ENCODE assay signal across 1 cellular context in the genomic region with DNA sequence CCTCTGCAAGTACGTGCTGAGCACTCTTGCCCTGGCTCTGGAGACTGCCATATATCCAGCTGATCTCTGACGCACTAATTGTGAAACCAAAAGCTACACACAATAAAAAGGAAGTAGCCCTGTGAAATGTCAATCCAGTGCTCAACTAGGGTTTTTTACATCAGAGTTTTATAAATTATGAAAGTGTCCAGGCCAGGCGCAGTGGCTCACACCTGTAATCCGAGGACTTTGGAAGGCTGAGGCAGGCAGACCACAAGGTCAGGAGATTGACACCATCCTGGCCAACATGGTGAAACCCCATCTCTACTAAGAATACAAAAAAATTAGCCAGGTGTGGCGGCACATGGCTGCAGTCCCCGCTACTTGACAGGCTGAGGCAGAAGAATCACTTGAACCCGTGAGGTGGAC.
TF ChIP-seq lines count a peak whose summit lies in the region.

No MANE protein-coding gene starts in this region.

TF ChIP-seq in GM12878, 131 proteins besides CTCF, POLR2A, EP300 and RAD21 (continued from another document):
- TF ChIP-seq ZNF687 (IDR thresholded peaks at IDR 0.05) (0 out of 2 replicates have a peak, but pooled peaks have one; percentile 9), CHD2 (IDR thresholded peaks at IDR 0.05; ENCODE audit: borderline replicate concordance, low read depth, low read length) (no peak), BCL11A (IDR thresholded peaks at IDR 0.05; ENCODE audit: low read depth, low read length) (0 out of 2 replicates have a peak, but pooled peaks have one; percentile 11), IKZF2 (IDR thresholded peaks at IDR 0.05) (peak; percentile 96 to 97), NFIC (IDR thresholded peaks at IDR 0.05; ENCODE audit: low read depth, low read length) (peak; percentile 72), BHLHE40 (IDR thresholded peaks at IDR 0.05; ENCODE audit: borderline replicate concordance in 1 of 2, low read depth in 2 of 2, low read length in 1 of 2) (peak; percentile 86 to 96), ZBTB11 (CRISPR knock-in tag; IDR thresholded peaks at IDR 0.05) (no peak), CREM (IDR thresholded peaks at IDR 0.05; ENCODE audit: low read depth) (peak; percentile 81), ZNF217 (IDR thresholded peaks at IDR 0.05) (peak; percentile 30; the same call in 1 of the 2 replicates), FOXK2 (IDR thresholded peaks at IDR 0.05) (no peak), STAT3 (IDR thresholded peaks at IDR 0.05; ENCODE audit: low read depth, low read length) (peak; percentile 73; the same call in 1 of the 2 replicates), SKIL (IDR thresholded peaks at IDR 0.05; ENCODE audit: low read depth, poor library complexity, severe bottlenecking) (peak; percentile 92), ATF7 (IDR thresholded peaks at IDR 0.05; ENCODE audit: low read depth) (peak; percentile 85), CHD4 (IDR thresholded peaks at IDR 0.05) (no peak)
- TF ChIP-seq, protein P1, sequence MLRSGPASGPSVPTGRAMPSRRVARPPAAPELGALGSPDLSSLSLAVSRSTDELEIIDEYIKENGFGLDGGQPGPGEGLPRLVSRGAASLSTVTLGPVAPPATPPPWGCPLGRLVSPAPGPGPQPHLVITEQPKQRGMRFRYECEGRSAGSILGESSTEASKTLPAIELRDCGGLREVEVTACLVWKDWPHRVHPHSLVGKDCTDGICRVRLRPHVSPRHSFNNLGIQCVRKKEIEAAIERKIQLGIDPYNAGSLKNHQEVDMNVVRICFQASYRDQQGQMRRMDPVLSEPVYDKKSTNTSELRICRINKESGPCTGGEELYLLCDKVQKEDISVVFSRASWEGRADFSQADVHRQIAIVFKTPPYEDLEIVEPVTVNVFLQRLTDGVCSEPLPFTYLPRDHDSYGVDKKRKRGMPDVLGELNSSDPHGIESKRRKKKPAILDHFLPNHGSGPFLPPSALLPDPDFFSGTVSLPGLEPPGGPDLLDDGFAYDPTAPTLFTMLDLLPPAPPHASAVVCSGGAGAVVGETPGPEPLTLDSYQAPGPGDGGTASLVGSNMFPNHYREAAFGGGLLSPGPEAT (IDR thresholded peaks at IDR 0.05; ENCODE audit: low read depth): peak; percentile 88
- TF ChIP-seq, protein P2, sequence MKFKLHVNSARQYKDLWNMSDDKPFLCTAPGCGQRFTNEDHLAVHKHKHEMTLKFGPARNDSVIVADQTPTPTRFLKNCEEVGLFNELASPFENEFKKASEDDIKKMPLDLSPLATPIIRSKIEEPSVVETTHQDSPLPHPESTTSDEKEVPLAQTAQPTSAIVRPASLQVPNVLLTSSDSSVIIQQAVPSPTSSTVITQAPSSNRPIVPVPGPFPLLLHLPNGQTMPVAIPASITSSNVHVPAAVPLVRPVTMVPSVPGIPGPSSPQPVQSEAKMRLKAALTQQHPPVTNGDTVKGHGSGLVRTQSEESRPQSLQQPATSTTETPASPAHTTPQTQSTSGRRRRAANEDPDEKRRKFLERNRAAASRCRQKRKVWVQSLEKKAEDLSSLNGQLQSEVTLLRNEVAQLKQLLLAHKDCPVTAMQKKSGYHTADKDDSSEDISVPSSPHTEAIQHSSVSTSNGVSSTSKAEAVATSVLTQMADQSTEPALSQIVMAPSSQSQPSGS (IDR thresholded peaks at IDR 0.05; ENCODE audit: low read length): peak; percentile 64; the same call in 1 of the 2 replicates
TF ChIP-seq in GM12878: peak in this region for 44.
